Comparison of ENCODE assay signal across 8 cellular contexts in genomic region chr19:45681391-45682015, GRCh38. TPM values are rescaled to one million over a fixed set of nuclear protein-coding genes. Genes with fewer than 3 reads are reported as not detected.
DNase-seq lines count a peak whose midpoint lies in the region; ATAC-seq lines count a peak whose summit lies in the region.

No MANE protein-coding gene starts in this region.

- H3K27ac ChIP-seq in cingulate gyrus (ENCODE audit: low read depth, low read length): peak overlapping the region; percentile 95

- intact Hi-C loops in left colon (cut with DNase I, micrococcal nuclease): no loop called here

- ATAC-seq in HG03196 (IDR thresholded peaks at IDR 0.05; ENCODE audit: unreplicated experiment): peak; percentile 75
- peak; percentile 77 for ATAC-seq in left colon

- peak; percentile 75 for DNase-seq in SIG-M5 treated with dmso at 0.1 percent for 504 hours (lab: John Stamatoyannopoulos, UW; ENCODE audit: unreplicated experiment)
- no peak for DNase-seq in SIG-M5 (lab: John Stamatoyannopoulos, UW)
- DNase-seq in NCI-H446 (lab: John Stamatoyannopoulos, UW): peak; percentile 59 to 85
- peak; percentile 72 to 80 for DNase-seq in activated CD4-positive, alpha-beta T cell treated with anti-CD3 and anti-CD28 coated beads for 24 hours (ENCODE audit: low read depth in 2 of 2)
- DNase-seq in left colon: peak; percentile 87 to 88
- peak; percentile 75 to 80 for DNase-seq in stimulated activated CD4-positive, alpha-beta T cell treated with anti-CD3 and anti-CD28 coated beads, Interleukin-1b, Interleukin-23, amount 100 ng/mL, for 1 hour (ENCODE audit: low read depth in 2 of 2)

RNA-seq across cellular contexts. Expression of gene SNRPD2, which starts 10.2 kb away (rescaled TPM):
- 100 to 1,000 TPM; 205 to 223 TPM for total RNA-seq in left colon

RNA-seq across cellular contexts. Expression of gene QPCTL, which starts 11.0 kb away (rescaled TPM):
- total RNA-seq in left colon: 10 to 100 TPM in 1 of 2 donors, 1 to 10 TPM in 1; 10.0 to 10.3 TPM

RNA-seq across cellular contexts. Expression of gene GIPR, which starts 13.5 kb away (rescaled TPM):
- 10 to 100 TPM; 21.2 to 22.6 TPM for total RNA-seq in left colon

RNA-seq across cellular contexts. Expression of gene EML2, which starts 42.3 kb away (rescaled TPM):
- 100 to 1,000 TPM; 105 TPM for total RNA-seq in left colon

RNA-seq across cellular contexts. Expression of gene FBXO46, which starts 49.2 kb away (rescaled TPM):
- total RNA-seq in left colon: 10 to 100 TPM; 27.3 to 28.0 TPM
